Comparison of ENCODE assay signal across 1 cellular context in the genomic region with DNA sequence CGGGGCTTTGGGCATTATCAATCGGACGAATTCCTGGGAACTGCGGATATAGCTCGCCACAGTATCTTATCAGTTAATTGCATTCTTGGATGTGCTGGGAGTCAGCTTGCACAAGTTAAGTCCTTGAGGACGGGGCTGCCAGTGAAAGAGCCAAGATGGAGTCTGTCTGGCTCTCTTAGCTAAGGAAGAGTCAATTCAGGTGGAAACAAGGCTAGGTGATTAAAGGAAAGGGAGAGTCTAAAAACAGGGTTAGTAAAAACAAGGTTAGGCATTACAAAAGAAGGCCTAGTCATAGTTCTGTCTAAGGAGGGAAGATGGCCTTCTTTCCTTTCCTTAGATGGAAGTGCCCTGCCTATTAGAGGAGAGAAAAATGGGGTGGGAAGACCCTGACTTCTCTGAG.
TF ChIP-seq lines count a peak whose summit lies in the region.
"Not testable (repeated sequence)": the region's sequence is repeated elsewhere in the genome, so short reads cannot be mapped to it uniquely, and the experiment has no call there.

No MANE protein-coding gene starts in this region.

TF ChIP-seq in K562, 482 proteins besides CTCF, POLR2A, EP300 and RAD21 (continued from another document and continues in another):
- TF ChIP-seq, protein P1, sequence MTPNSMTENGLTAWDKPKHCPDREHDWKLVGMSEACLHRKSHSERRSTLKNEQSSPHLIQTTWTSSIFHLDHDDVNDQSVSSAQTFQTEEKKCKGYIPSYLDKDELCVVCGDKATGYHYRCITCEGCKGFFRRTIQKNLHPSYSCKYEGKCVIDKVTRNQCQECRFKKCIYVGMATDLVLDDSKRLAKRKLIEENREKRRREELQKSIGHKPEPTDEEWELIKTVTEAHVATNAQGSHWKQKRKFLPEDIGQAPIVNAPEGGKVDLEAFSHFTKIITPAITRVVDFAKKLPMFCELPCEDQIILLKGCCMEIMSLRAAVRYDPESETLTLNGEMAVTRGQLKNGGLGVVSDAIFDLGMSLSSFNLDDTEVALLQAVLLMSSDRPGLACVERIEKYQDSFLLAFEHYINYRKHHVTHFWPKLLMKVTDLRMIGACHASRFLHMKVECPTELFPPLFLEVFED (CRISPR knock-in tag; conservative IDR thresholded peaks at IDR 0.05) = 0 out of 2 replicates have a peak, but pooled peaks have one; percentile 48
- TF ChIP-seq ZNF584 (CRISPR knock-in tag; IDR thresholded peaks at IDR 0.05; ENCODE audit: low read depth) (peak; percentile 79; the same call in 1 of the 2 replicates), ATF1 (tag; IDR thresholded peaks at IDR 0.05) (0 out of 2 replicates have a peak, but pooled peaks have one; percentile 20), ZNF766 (CRISPR knock-in tag; conservative IDR thresholded peaks at IDR 0.05) (peak; percentile 92), ELF4 (CRISPR knock-in tag; IDR thresholded peaks at IDR 0.05) (0 out of 2 replicates have a peak, but pooled peaks have one; percentile 48), NR4A1 (tag; IDR thresholded peaks at IDR 0.05) (peak; percentile 97), ZNF239 (CRISPR knock-in tag; IDR thresholded peaks at IDR 0.05) (peak; percentile 82), PTTG1 (tag; IDR thresholded peaks at IDR 0.05; ENCODE audit: low read depth) (peak; percentile 92), ZNF354B (CRISPR knock-in tag; IDR thresholded peaks at IDR 0.05) (peak; percentile 73; the same call in 1 of the 2 replicates), MECOM (CRISPR knock-in tag; IDR thresholded peaks at IDR 0.05) (peak; percentile 82), MYC (CRISPR knock-in tag; IDR thresholded peaks at IDR 0.05; ENCODE audit: borderline replicate concordance, low read depth) (peak; percentile 51; the same call in 1 of the 2 replicates), PTRF (tag; IDR thresholded peaks at IDR 0.05) (peak; percentile 78), ZBTB17 (CRISPR knock-in tag; IDR thresholded peaks at IDR 0.05) (peak; percentile 83; the same call in 1 of the 2 replicates), KLF6 (CRISPR knock-in tag; IDR thresholded peaks at IDR 0.05; ENCODE audit: borderline replicate concordance) (peak; percentile 96), TAF7 (tag; IDR thresholded peaks at IDR 0.05) (peak; percentile 62; the same call in 1 of the 2 replicates), ZNF76 (CRISPR knock-in tag; IDR thresholded peaks at IDR 0.05; ENCODE audit: borderline replicate concordance) (peak; percentile 72), NFE2L1 (tag; IDR thresholded peaks at IDR 0.05; ENCODE audit: borderline replicate concordance, low read depth) (peak; percentile 52), ZNF311 (CRISPR knock-in tag; IDR thresholded peaks at IDR 0.05) (peak; percentile 71; the same call in 1 of the 2 replicates), GATAD2A (IDR thresholded peaks at IDR 0.05) (0 out of 2 replicates have a peak, but pooled peaks have one; percentile 36), MEF2D (tag; conservative IDR thresholded peaks at IDR 0.05; ENCODE audit: low read depth) (peak; percentile 90), SMAD4 (CRISPR knock-in tag; conservative IDR thresholded peaks at IDR 0.05) (peak; percentile 96), MAFG (tag; conservative IDR thresholded peaks at IDR 0.05) (peak; percentile 36; the same call in 1 of the 2 replicates), CXXC5 (CRISPR knock-in tag; IDR thresholded peaks at IDR 0.05) (peak; percentile 92), HIVEP1 (CRISPR knock-in tag; IDR thresholded peaks at IDR 0.05) (peak; percentile 91), HDAC8 (tag; IDR thresholded peaks at IDR 0.05) (peak; percentile 93), MAZ (CRISPR knock-in tag; conservative IDR thresholded peaks at IDR 0.05 in 1 of 2, IDR thresholded peaks at IDR 0.05 in 1 of 2) (peak in 1 of 2 experiments; percentile 39; a peak in 1 of 4 replicates), OTX1 (CRISPR knock-in tag; IDR thresholded peaks at IDR 0.05) (0 out of 2 replicates have a peak, but pooled peaks have one; percentile 22)
- TF ChIP-seq, protein P2, sequence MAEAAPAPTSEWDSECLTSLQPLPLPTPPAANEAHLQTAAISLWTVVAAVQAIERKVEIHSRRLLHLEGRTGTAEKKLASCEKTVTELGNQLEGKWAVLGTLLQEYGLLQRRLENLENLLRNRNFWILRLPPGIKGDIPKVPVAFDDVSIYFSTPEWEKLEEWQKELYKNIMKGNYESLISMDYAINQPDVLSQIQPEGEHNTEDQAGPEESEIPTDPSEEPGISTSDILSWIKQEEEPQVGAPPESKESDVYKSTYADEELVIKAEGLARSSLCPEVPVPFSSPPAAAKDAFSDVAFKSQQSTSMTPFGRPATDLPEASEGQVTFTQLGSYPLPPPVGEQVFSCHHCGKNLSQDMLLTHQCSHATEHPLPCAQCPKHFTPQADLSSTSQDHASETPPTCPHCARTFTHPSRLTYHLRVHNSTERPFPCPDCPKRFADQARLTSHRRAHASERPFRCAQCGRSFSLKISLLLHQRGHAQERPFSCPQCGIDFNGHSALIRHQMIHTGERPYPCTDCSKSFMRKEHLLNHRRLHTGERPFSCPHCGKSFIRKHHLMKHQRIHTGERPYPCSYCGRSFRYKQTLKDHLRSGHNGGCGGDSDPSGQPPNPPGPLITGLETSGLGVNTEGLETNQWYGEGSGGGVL (CRISPR knock-in tag; IDR thresholded peaks at IDR 0.05) = peak; percentile 59; the same call in 1 of the 2 replicates
- not testable (repeated sequence) for TF ChIP-seq ATF1 (CRISPR knock-in tag; IDR thresholded peaks at IDR 0.05); NR4A1 (CRISPR knock-in tag; IDR thresholded peaks at IDR 0.05); MYC (IDR thresholded peaks at IDR 0.05; ENCODE audit: low read depth, low read length)
- TF ChIP-seq, protein P3, sequence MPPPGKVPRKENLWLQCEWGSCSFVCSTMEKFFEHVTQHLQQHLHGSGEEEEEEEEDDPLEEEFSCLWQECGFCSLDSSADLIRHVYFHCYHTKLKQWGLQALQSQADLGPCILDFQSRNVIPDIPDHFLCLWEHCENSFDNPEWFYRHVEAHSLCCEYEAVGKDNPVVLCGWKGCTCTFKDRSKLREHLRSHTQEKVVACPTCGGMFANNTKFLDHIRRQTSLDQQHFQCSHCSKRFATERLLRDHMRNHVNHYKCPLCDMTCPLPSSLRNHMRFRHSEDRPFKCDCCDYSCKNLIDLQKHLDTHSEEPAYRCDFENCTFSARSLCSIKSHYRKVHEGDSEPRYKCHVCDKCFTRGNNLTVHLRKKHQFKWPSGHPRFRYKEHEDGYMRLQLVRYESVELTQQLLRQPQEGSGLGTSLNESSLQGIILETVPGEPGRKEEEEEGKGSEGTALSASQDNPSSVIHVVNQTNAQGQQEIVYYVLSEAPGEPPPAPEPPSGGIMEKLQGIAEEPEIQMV (tag; conservative IDR thresholded peaks at IDR 0.05; ENCODE audit: low read depth) = peak; percentile 82
- TF ChIP-seq, protein P4, sequence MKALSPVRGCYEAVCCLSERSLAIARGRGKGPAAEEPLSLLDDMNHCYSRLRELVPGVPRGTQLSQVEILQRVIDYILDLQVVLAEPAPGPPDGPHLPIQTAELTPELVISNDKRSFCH (CRISPR knock-in tag; IDR thresholded peaks at IDR 0.05) = peak; percentile 76; the same call in 1 of the 2 replicates
- TF ChIP-seq, protein P4 (tag; IDR thresholded peaks at IDR 0.05) = peak; percentile 96
- TF ChIP-seq, protein P5, sequence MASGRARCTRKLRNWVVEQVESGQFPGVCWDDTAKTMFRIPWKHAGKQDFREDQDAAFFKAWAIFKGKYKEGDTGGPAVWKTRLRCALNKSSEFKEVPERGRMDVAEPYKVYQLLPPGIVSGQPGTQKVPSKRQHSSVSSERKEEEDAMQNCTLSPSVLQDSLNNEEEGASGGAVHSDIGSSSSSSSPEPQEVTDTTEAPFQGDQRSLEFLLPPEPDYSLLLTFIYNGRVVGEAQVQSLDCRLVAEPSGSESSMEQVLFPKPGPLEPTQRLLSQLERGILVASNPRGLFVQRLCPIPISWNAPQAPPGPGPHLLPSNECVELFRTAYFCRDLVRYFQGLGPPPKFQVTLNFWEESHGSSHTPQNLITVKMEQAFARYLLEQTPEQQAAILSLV (tag; IDR thresholded peaks at IDR 0.05) = peak; percentile 88
- TF ChIP-seq, protein P6, sequence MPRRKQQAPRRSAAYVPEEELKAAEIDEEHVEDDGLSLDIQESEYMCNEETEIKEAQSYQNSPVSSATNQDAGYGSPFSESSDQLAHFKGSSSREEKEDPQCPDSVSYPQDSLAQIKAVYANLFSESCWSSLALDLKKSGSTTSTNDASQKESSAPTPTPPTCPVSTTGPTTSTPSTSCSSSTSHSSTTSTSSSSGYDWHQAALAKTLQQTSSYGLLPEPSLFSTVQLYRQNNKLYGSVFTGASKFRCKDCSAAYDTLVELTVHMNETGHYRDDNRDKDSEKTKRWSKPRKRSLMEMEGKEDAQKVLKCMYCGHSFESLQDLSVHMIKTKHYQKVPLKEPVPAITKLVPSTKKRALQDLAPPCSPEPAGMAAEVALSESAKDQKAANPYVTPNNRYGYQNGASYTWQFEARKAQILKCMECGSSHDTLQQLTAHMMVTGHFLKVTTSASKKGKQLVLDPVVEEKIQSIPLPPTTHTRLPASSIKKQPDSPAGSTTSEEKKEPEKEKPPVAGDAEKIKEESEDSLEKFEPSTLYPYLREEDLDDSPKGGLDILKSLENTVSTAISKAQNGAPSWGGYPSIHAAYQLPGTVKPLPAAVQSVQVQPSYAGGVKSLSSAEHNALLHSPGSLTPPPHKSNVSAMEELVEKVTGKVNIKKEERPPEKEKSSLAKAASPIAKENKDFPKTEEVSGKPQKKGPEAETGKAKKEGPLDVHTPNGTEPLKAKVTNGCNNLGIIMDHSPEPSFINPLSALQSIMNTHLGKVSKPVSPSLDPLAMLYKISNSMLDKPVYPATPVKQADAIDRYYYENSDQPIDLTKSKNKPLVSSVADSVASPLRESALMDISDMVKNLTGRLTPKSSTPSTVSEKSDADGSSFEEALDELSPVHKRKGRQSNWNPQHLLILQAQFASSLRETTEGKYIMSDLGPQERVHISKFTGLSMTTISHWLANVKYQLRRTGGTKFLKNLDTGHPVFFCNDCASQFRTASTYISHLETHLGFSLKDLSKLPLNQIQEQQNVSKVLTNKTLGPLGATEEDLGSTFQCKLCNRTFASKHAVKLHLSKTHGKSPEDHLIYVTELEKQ (CRISPR knock-in tag; IDR thresholded peaks at IDR 0.05) = peak; percentile 86; the same call in 1 of the 2 replicates
- TF ChIP-seq, protein P7, sequence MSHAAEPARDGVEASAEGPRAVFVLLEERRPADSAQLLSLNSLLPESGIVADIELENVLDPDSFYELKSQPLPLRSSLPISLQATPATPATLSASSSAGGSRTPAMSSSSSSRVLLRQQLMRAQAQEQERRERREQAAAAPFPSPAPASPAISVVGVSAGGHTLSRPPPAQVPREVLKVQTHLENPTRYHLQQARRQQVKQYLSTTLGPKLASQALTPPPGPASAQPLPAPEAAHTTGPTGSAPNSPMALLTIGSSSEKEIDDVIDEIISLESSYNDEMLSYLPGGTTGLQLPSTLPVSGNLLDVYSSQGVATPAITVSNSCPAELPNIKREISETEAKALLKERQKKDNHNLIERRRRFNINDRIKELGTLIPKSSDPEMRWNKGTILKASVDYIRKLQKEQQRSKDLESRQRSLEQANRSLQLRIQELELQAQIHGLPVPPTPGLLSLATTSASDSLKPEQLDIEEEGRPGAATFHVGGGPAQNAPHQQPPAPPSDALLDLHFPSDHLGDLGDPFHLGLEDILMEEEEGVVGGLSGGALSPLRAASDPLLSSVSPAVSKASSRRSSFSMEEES (CRISPR knock-in tag; IDR thresholded peaks at IDR 0.05) = peak; percentile 9; the same call in 1 of the 2 replicates
- TF ChIP-seq, protein P8, sequence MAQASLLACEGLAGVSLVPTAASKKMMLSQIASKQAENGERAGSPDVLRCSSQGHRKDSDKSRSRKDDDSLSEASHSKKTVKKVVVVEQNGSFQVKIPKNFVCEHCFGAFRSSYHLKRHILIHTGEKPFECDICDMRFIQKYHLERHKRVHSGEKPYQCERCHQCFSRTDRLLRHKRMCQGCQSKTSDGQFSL (CRISPR knock-in tag; IDR thresholded peaks at IDR 0.05) = not testable (repeated sequence)
- TF ChIP-seq, protein P8 (tag; IDR thresholded peaks at IDR 0.05) = peak in 1 of 2 experiments; percentile 91; a peak in 2 of 4 replicates
- TF ChIP-seq, protein P9, sequence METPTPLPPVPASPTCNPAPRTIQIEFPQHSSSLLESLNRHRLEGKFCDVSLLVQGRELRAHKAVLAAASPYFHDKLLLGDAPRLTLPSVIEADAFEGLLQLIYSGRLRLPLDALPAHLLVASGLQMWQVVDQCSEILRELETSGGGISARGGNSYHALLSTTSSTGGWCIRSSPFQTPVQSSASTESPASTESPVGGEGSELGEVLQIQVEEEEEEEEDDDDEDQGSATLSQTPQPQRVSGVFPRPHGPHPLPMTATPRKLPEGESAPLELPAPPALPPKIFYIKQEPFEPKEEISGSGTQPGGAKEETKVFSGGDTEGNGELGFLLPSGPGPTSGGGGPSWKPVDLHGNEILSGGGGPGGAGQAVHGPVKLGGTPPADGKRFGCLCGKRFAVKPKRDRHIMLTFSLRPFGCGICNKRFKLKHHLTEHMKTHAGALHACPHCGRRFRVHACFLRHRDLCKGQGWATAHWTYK (CRISPR knock-in tag; IDR thresholded peaks at IDR 0.05) = peak; percentile 94
- TF ChIP-seq, protein P10, sequence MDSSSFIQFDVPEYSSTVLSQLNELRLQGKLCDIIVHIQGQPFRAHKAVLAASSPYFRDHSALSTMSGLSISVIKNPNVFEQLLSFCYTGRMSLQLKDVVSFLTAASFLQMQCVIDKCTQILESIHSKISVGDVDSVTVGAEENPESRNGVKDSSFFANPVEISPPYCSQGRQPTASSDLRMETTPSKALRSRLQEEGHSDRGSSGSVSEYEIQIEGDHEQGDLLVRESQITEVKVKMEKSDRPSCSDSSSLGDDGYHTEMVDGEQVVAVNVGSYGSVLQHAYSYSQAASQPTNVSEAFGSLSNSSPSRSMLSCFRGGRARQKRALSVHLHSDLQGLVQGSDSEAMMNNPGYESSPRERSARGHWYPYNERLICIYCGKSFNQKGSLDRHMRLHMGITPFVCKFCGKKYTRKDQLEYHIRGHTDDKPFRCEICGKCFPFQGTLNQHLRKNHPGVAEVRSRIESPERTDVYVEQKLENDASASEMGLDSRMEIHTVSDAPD (CRISPR knock-in tag; IDR thresholded peaks at IDR 0.05) = peak; percentile 70; the same call in 1 of the 2 replicates
- TF ChIP-seq, protein P11, sequence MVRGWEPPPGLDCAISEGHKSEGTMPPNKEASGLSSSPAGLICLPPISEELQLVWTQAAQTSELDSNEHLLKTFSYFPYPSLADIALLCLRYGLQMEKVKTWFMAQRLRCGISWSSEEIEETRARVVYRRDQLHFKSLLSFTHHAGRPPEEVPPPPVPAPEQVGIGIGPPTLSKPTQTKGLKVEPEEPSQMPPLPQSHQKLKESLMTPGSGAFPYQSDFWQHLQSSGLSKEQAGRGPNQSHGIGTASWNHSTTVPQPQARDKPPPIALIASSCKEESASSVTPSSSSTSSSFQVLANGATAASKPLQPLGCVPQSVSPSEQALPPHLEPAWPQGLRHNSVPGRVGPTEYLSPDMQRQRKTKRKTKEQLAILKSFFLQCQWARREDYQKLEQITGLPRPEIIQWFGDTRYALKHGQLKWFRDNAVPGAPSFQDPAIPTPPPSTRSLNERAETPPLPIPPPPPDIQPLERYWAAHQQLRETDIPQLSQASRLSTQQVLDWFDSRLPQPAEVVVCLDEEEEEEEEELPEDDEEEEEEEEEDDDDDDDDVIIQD (CRISPR knock-in tag; IDR thresholded peaks at IDR 0.05) = 0 out of 2 replicates have a peak, but pooled peaks have one; percentile 26
